ENCODE assay signal across 17 cellular contexts in genomic region chr3:15159501-15160136, GRCh38. TPM values are rescaled to one million over a fixed set of nuclear protein-coding genes. Genes with fewer than 3 reads are reported as not detected.
A peak's percentile ranks its signal among the peaks of the same experiment; 100 is the strongest.
DNase-seq lines count a peak whose midpoint lies in the region; ATAC-seq and TF ChIP-seq lines count a peak whose summit lies in the region.
"Had no signal": no experiment of that assay in that cellular context is flagged by ENCODE, and none has a peak within 500 bp of the region (broad histone marks: within the 10 kb centered on the region; RNA-seq: fewer than 3 reads in every experiment).

No MANE protein-coding gene starts in this region.

- no peak overlapping the region for H3K4me3 ChIP-seq in upper lobe of left lung
- H3K4me3 ChIP-seq: left lung, SJCRH30 had no signal

- H3K27me3 Mint-ChIP-seq in activated naive CD8-positive, alpha-beta T cell treated with anti-CD3 and anti-CD28 coated beads, Interleukin-2, amount 10 ng/mL, durations not matched to agents 7 days and 5 days: peaks cover 27% of the 10 kb centered on the region
- peaks cover 28% of the 10 kb centered on the region for H3K27me3 Mint-ChIP-seq in activated naive CD8-positive, alpha-beta T cell treated with anti-CD3 and anti-CD28 coated beads for 36 hours
- peaks cover 24% of the 10 kb centered on the region for H3K27me3 Mint-ChIP-seq in activated T-helper 17 cell treated with anti-CD3 and anti-CD28 coated beads, Interleukin-2, amount 50 U/mL, for 72 hours
- H3K27me3 Mint-ChIP-seq in stimulated activated naive CD8-positive, alpha-beta T cell treated with anti-CD3 and anti-CD28 coated beads, Interleukin-15, amount 100 ng/mL, for 72 hours: peaks cover 34% of the 10 kb centered on the region

- no peaks in the 10 kb centered on the region for H3K9me3 ChIP-seq in upper lobe of left lung
- H3K9me3 ChIP-seq: left lung, neutrophil had no signal

- peaks cover 6% of the 10 kb centered on the region for H3K9me3 Mint-ChIP-seq in activated naive CD8-positive, alpha-beta T cell treated with anti-CD3 and anti-CD28 coated beads, Interleukin-2, amount 10 ng/mL, durations not matched to agents 7 days and 5 days
- H3K9me3 Mint-ChIP-seq in activated naive CD8-positive, alpha-beta T cell treated with anti-CD3 and anti-CD28 coated beads for 36 hours: peaks cover 4% of the 10 kb centered on the region
- H3K9me3 Mint-ChIP-seq in activated T-helper 17 cell treated with anti-CD3 and anti-CD28 coated beads, Interleukin-2, amount 50 U/mL, for 72 hours: peaks cover 4% of the 10 kb centered on the region
- H3K9me3 Mint-ChIP-seq in stimulated activated naive CD8-positive, alpha-beta T cell treated with anti-CD3 and anti-CD28 coated beads, Interleukin-15, amount 100 ng/mL, for 72 hours: peaks cover 3 to 8% of the 10 kb centered on the region in 2 donors

- no peak for TF ChIP-seq POLR2A in upper lobe of left lung (IDR thresholded peaks at IDR 0.05)

- no peak for TF ChIP-seq CTCF in upper lobe of left lung (IDR thresholded peaks at IDR 0.05)

- ATAC-seq in activated naive CD8-positive, alpha-beta T cell treated with anti-CD3 and anti-CD28 coated beads, Interleukin-2, amount 10 ng/mL, durations not matched to agents 7 days and 5 days (ENCODE audit: low read depth): peak; percentile 56
- ATAC-seq in activated T-helper 17 cell treated with anti-CD3 and anti-CD28 coated beads, Interleukin-2, amount 50 U/mL, for 72 hours (replicated peaks): peak; percentile 52
- ATAC-seq in stimulated activated naive CD8-positive, alpha-beta T cell treated with anti-CD3 and anti-CD28 coated beads, Interleukin-15, amount 100 ng/mL, for 72 hours: peak; percentile 73
- no peak for ATAC-seq in GM21367 (IDR thresholded peaks at IDR 0.05; ENCODE audit: unreplicated experiment)
- ATAC-seq in upper lobe of left lung (ENCODE audit: low FRiP score in 2 of 2): no peak
- ATAC-seq: left lung had no signal

- WGBS in upper lobe of left lung, 2 donors: 71 to 74% methylated on average over 5 of the region's 5 CpGs

- H3K36me3 ChIP-seq in upper lobe of left lung: no peaks in the 10 kb centered on the region
- H3K36me3 ChIP-seq: left lung, neutrophil, SJCRH30 had no signal

- H3K4me3 Mint-ChIP-seq in activated naive CD8-positive, alpha-beta T cell treated with anti-CD3 and anti-CD28 coated beads, Interleukin-2, amount 10 ng/mL, durations not matched to agents 7 days and 5 days: no peak overlapping the region
- no peak overlapping the region for H3K4me3 Mint-ChIP-seq in activated naive CD8-positive, alpha-beta T cell treated with anti-CD3 and anti-CD28 coated beads for 36 hours
- no peak overlapping the region for H3K4me3 Mint-ChIP-seq in activated T-helper 17 cell treated with anti-CD3 and anti-CD28 coated beads, Interleukin-2, amount 50 U/mL, for 72 hours
- H3K4me3 Mint-ChIP-seq in stimulated activated naive CD8-positive, alpha-beta T cell treated with anti-CD3 and anti-CD28 coated beads, Interleukin-15, amount 100 ng/mL, for 72 hours: no peak overlapping the region
- H3K4me3 Mint-ChIP-seq: activated CD4-positive, alpha-beta memory T cell treated with anti-CD3 and anti-CD28 coated beads for 36 hours; CD4-positive, alpha-beta T cell had no signal

- H3K27ac Mint-ChIP-seq in activated naive CD8-positive, alpha-beta T cell treated with anti-CD3 and anti-CD28 coated beads, Interleukin-2, amount 10 ng/mL, durations not matched to agents 7 days and 5 days: no peak overlapping the region
- H3K27ac Mint-ChIP-seq in activated naive CD8-positive, alpha-beta T cell treated with anti-CD3 and anti-CD28 coated beads for 36 hours: no peak overlapping the region
- no peak overlapping the region for H3K27ac Mint-ChIP-seq in activated T-helper 17 cell treated with anti-CD3 and anti-CD28 coated beads, Interleukin-2, amount 50 U/mL, for 72 hours
- H3K27ac Mint-ChIP-seq in stimulated activated naive CD8-positive, alpha-beta T cell treated with anti-CD3 and anti-CD28 coated beads, Interleukin-15, amount 100 ng/mL, for 72 hours: peak overlapping the region in 1 of 2 donors; percentile 53
- H3K27ac Mint-ChIP-seq: activated CD4-positive, alpha-beta memory T cell treated with anti-CD3 and anti-CD28 coated beads for 36 hours; CD4-positive, alpha-beta T cell had no signal

- no peaks in the 10 kb centered on the region for H3K27me3 ChIP-seq in upper lobe of left lung
- H3K27me3 ChIP-seq: SJCRH30 had no signal

- no peaks in the 10 kb centered on the region for H3K4me1 ChIP-seq in upper lobe of left lung
- H3K4me1 ChIP-seq: left lung had no signal

- POLR2A ChIA-PET in activated naive CD8-positive, alpha-beta T cell treated with anti-CD3 and anti-CD28 coated beads, Interleukin-2, amount 10 ng/mL, durations not matched to agents 7 days and 5 days (lab: Charles Lee): no interaction called here

- H3K4me1 Mint-ChIP-seq in activated naive CD8-positive, alpha-beta T cell treated with anti-CD3 and anti-CD28 coated beads, Interleukin-2, amount 10 ng/mL, durations not matched to agents 7 days and 5 days: peaks cover 4% of the 10 kb centered on the region
- peaks cover 5% of the 10 kb centered on the region for H3K4me1 Mint-ChIP-seq in activated naive CD8-positive, alpha-beta T cell treated with anti-CD3 and anti-CD28 coated beads for 36 hours
- no peaks in the 10 kb centered on the region for H3K4me1 Mint-ChIP-seq in activated T-helper 17 cell treated with anti-CD3 and anti-CD28 coated beads, Interleukin-2, amount 50 U/mL, for 72 hours
- peaks cover 9% of the 10 kb centered on the region for H3K4me1 Mint-ChIP-seq in stimulated activated naive CD8-positive, alpha-beta T cell treated with anti-CD3 and anti-CD28 coated beads, Interleukin-15, amount 100 ng/mL, for 72 hours

- DNase-seq in activated naive CD8-positive, alpha-beta T cell treated with anti-CD3 and anti-CD28 coated beads, Interleukin-2, amount 10 ng/mL, durations not matched to agents 7 days and 5 days: no peak
- no peak for DNase-seq in activated naive CD8-positive, alpha-beta T cell treated with anti-CD3 and anti-CD28 coated beads for 36 hours
- peak; percentile 64 for DNase-seq in iris pigment epithelial cell (ENCODE audit: low read depth)
- no peak for DNase-seq in stimulated activated naive CD8-positive, alpha-beta T cell treated with anti-CD3 and anti-CD28 coated beads, Interleukin-15, amount 100 ng/mL, for 72 hours
- no peak for DNase-seq in DMS114 treated with DMSO at 0.1 percent for 48 hours (lab: John Stamatoyannopoulos, UW; ENCODE audit: unreplicated experiment)
- DNase-seq in upper lobe of left lung: no peak
- DNase-seq: activated CD4-positive, alpha-beta memory T cell treated with anti-CD3 and anti-CD28 coated beads for 36 hours; activated T-cell treated with anti-CD3 and anti-CD28 coated beads, Interleukin-2, amount 50 U/mL, for 48 hours; CD4-positive, alpha-beta T cell; left lung; NCI-H1417; SJCRH30; stimulated activated CD4-positive, alpha-beta T cell treated with anti-CD3 and anti-CD28 coated beads, Interleukin-12 subunit alpha, Interleukin-12 subunit beta, amount 100 ng/mL, for 4 hours had no signal

- no peak for TF ChIP-seq EP300 in upper lobe of left lung (IDR thresholded peaks at IDR 0.05)

- peaks cover 1% of the 10 kb centered on the region for H3K36me3 Mint-ChIP-seq in activated naive CD8-positive, alpha-beta T cell treated with anti-CD3 and anti-CD28 coated beads, Interleukin-2, amount 10 ng/mL, durations not matched to agents 7 days and 5 days
- peaks cover 3% of the 10 kb centered on the region for H3K36me3 Mint-ChIP-seq in activated naive CD8-positive, alpha-beta T cell treated with anti-CD3 and anti-CD28 coated beads for 36 hours
- H3K36me3 Mint-ChIP-seq in activated T-helper 17 cell treated with anti-CD3 and anti-CD28 coated beads, Interleukin-2, amount 50 U/mL, for 72 hours (ENCODE audit: low read depth): no peaks in the 10 kb centered on the region
- H3K36me3 Mint-ChIP-seq: activated CD4-positive, alpha-beta memory T cell treated with anti-CD3 and anti-CD28 coated beads for 36 hours had no signal

- no peak overlapping the region for H3K27ac ChIP-seq in upper lobe of left lung
- H3K27ac ChIP-seq: KMS-11, left lung, neutrophil, SJCRH30 had no signal

RNA-seq across cellular contexts. Expression of gene CAPN7, which starts 46.4 kb away (rescaled TPM):
- 10 to 100 TPM; 51.8 to 52.3 TPM for total RNA-seq in activated naive CD8-positive, alpha-beta T cell treated with anti-CD3 and anti-CD28 coated beads, Interleukin-2, amount 10 ng/mL, durations not matched to agents 7 days and 5 days
- total RNA-seq in activated naive CD8-positive, alpha-beta T cell treated with anti-CD3 and anti-CD28 coated beads for 36 hours: 10 to 100 TPM; 20.4 to 23.6 TPM
- 10 to 100 TPM; 32.3 to 38.9 TPM for total RNA-seq in activated T-helper 17 cell treated with anti-CD3 and anti-CD28 coated beads, Interleukin-2, amount 50 U/mL, for 72 hours
- total RNA-seq in upper lobe of left lung: 100 to 1,000 TPM in 1 of 6 donors, 10 to 100 TPM in 5; 42.3 to 119 (median 46.2) TPM

Comparison
In these comparisons a context has a peak if more than half of its experiments do, and no peak if none do; other contexts are left out.
1. ATAC-seq: peak in activated naive CD8-positive, alpha-beta T cell treated with anti-CD3 and anti-CD28 coated beads, Interleukin-2, amount 10 ng/mL, durations not matched to agents 7 days and 5 days (single experiment), activated T-helper 17 cell treated with anti-CD3 and anti-CD28 coated beads, Interleukin-2, amount 50 U/mL, for 72 hours (single experiment) and stimulated activated naive CD8-positive, alpha-beta T cell treated with anti-CD3 and anti-CD28 coated beads, Interleukin-15, amount 100 ng/mL, for 72 hours (single experiment); none in GM21367 (single experiment) and upper lobe of left lung (0 of 2).